8 cellular contexts compared by ENCODE assay signal in genomic region chr9:34664281-34665108, GRCh38. TPM values are rescaled to one million over a fixed set of nuclear protein-coding genes. Genes with fewer than 3 reads are reported as not detected.
DNase-seq lines count a peak whose midpoint lies in the region; ATAC-seq and TF ChIP-seq lines count a peak whose summit lies in the region.

No MANE protein-coding gene starts in this region.

- H3K4me1 Mint-ChIP-seq in activated T-cell treated with anti-CD3 and anti-CD28 coated beads, Interleukin-2, amount 50 U/mL, for 72 hours (ENCODE audit: low read depth) = peaks cover 39% of the 10 kb centered on the region
- H3K4me1 Mint-ChIP-seq in naive thymus-derived CD4-positive, alpha-beta T cell = peaks cover 37 to 61% (median 50%) of the 10 kb centered on the region in 7 donors
- H3K4me1 Mint-ChIP-seq in stimulated activated naive CD8-positive, alpha-beta T cell treated with anti-CD3 and anti-CD28 coated beads, Interleukin-15, Interleukin-2, amounts not matched to agents 100 ng/mL and 50 ng/mL, for 24 hours (ENCODE audit: low read depth) = peaks cover 28% of the 10 kb centered on the region

- H3K36me3 Mint-ChIP-seq in activated T-cell treated with anti-CD3 and anti-CD28 coated beads, Interleukin-2, amount 50 U/mL, for 72 hours (ENCODE audit: insufficient read depth in 2 of 2) = peaks cover 5 to 6% of the 10 kb centered on the region in 2 donors
- H3K36me3 Mint-ChIP-seq in naive thymus-derived CD4-positive, alpha-beta T cell = peaks cover 0 to 42% (median 20%) of the 10 kb centered on the region in 5 donors
- peaks cover 6% of the 10 kb centered on the region for H3K36me3 Mint-ChIP-seq in stimulated activated naive CD8-positive, alpha-beta T cell treated with anti-CD3 and anti-CD28 coated beads, Interleukin-15, Interleukin-2, amounts not matched to agents 100 ng/mL and 50 ng/mL, for 24 hours (ENCODE audit: low read depth)

- H3K4me3 ChIP-seq in fibroblast of mammary gland (ENCODE audit: control insufficient read depth, low read depth, low read length) = peak overlapping the region; percentile 64
- peak overlapping the region; percentile 62 for H3K4me3 ChIP-seq in naive thymus-derived CD4-positive, alpha-beta T cell (ENCODE audit: low read length)

- H3K4me3 Mint-ChIP-seq in activated T-cell treated with anti-CD3 and anti-CD28 coated beads, Interleukin-2, amount 50 U/mL, for 72 hours = peak overlapping the region; percentile 92
- peak overlapping the region; percentile 89 to 97 (median 94) for H3K4me3 Mint-ChIP-seq in naive thymus-derived CD4-positive, alpha-beta T cell
- H3K4me3 Mint-ChIP-seq in stimulated activated naive CD8-positive, alpha-beta T cell treated with anti-CD3 and anti-CD28 coated beads, Interleukin-15, Interleukin-2, amounts not matched to agents 100 ng/mL and 50 ng/mL, for 24 hours = peak overlapping the region; percentile 86

- peaks cover 33 to 40% of the 10 kb centered on the region in 2 donors for H3K4me1 ChIP-seq in naive thymus-derived CD4-positive, alpha-beta T cell (ENCODE audit: control insufficient read depth in 2 of 2, insufficient read depth in 2 of 2, low read length in 2 of 2)

- DNase-seq in NK-92 treated with Interleukin-12 subunit alpha and Interleukin-12 subunit beta, amount 100 ng/mL, for 24 hours (lab: John Stamatoyannopoulos, UW) = peak; percentile 7
- no peak for DNase-seq in NK-92 (lab: John Stamatoyannopoulos, UW; ENCODE audit: unreplicated experiment)
- DNase-seq in OCI-M2 (lab: John Stamatoyannopoulos, UW; ENCODE audit: unreplicated experiment) = peak; percentile 51
- DNase-seq in activated T-cell treated with anti-CD3 and anti-CD28 coated beads, Interleukin-2, amount 50 U/mL, for 72 hours = peak; percentile 82 to 86
- DNase-seq in fibroblast of mammary gland (ENCODE audit: low read depth) = peak; percentile 81
- DNase-seq in naive thymus-derived CD4-positive, alpha-beta T cell = peak; percentile 54 to 72 (median 61)

- POLR2A ChIA-PET in naive thymus-derived CD4-positive, alpha-beta T cell (lab: Charles Lee) = interaction anchor here (0.8 to 6.8 kb wide), 9 partner anchors 16 to 287 kb away, joined by 3 to 79 read pairs (median 3); partner anchors contain the start of genes GALT, RPP25L and SIGMAR1

- peaks cover 3 to 4% of the 10 kb centered on the region in 2 donors for H3K9me3 Mint-ChIP-seq in activated T-cell treated with anti-CD3 and anti-CD28 coated beads, Interleukin-2, amount 50 U/mL, for 72 hours
- H3K9me3 Mint-ChIP-seq in naive thymus-derived CD4-positive, alpha-beta T cell = peaks cover 0 to 9% (median 4%) of the 10 kb centered on the region in 11 donors
- peaks cover 6% of the 10 kb centered on the region for H3K9me3 Mint-ChIP-seq in stimulated activated naive CD8-positive, alpha-beta T cell treated with anti-CD3 and anti-CD28 coated beads, Interleukin-15, Interleukin-2, amounts not matched to agents 100 ng/mL and 50 ng/mL, for 24 hours

- peak overlapping the region; percentile 74 for H3K27ac Mint-ChIP-seq in activated T-cell treated with anti-CD3 and anti-CD28 coated beads, Interleukin-2, amount 50 U/mL, for 72 hours
- H3K27ac Mint-ChIP-seq in naive thymus-derived CD4-positive, alpha-beta T cell = peak overlapping the region; percentile 86 to 98 (median 97)
- peak overlapping the region; percentile 62 for H3K27ac Mint-ChIP-seq in stimulated activated naive CD8-positive, alpha-beta T cell treated with anti-CD3 and anti-CD28 coated beads, Interleukin-15, Interleukin-2, amounts not matched to agents 100 ng/mL and 50 ng/mL, for 24 hours

- H3K36me3 ChIP-seq in naive thymus-derived CD4-positive, alpha-beta T cell (ENCODE audit: control insufficient read depth in 2 of 3, insufficient read depth in 3 of 3, low read length in 3 of 3) = peaks cover 0 to 18% (median 0%) of the 10 kb centered on the region in 3 experiments

- H3K27me3 ChIP-seq in naive thymus-derived CD4-positive, alpha-beta T cell (ENCODE audit: control insufficient read depth in 2 of 2, insufficient read depth in 2 of 2, low read length in 2 of 2) = no peaks in the 10 kb centered on the region

- peak; percentile 97 for TF ChIP-seq CTCF in fibroblast of mammary gland (conservative IDR thresholded peaks at IDR 0.05; ENCODE audit: control insufficient read depth, insufficient read depth, low read depth, low read length)

- peak; percentile 61 for ATAC-seq in HG03064 (IDR thresholded peaks at IDR 0.05; ENCODE audit: low read depth, unreplicated experiment)
- peak; percentile 60 to 67 for ATAC-seq in activated T-cell treated with anti-CD3 and anti-CD28 coated beads, Interleukin-2, amount 50 U/mL, for 72 hours (replicated peaks in 1 of 2)
- ATAC-seq in naive thymus-derived CD4-positive, alpha-beta T cell = peak; percentile 49

- intact Hi-C loops in naive thymus-derived CD4-positive, alpha-beta T cell (cut with micrococcal nuclease) = loop anchor here (1.0 to 10.0 kb wide), 23 partner anchors 18 to 1500 kb away; partner anchors contain the start of genes CREB3 (in 2 of the 2), DNAI1 (in 2 of the 2), DNAJB5 (in 2 of the 2) and FAM219A (in 2 of the 2)

- CTCF ChIA-PET in naive thymus-derived CD4-positive, alpha-beta T cell (lab: Charles Lee) = interaction anchor here (0.6 to 6.0 kb wide), 10 partner anchors 8 to 53 kb away, joined by 4 to 50 read pairs (median 6); partner anchors contain the start of genes GALT and SIGMAR1

- H3K27ac ChIP-seq in naive thymus-derived CD4-positive, alpha-beta T cell (ENCODE audit: low read depth, low read length) = peak overlapping the region; percentile 74

- H3K27me3 Mint-ChIP-seq in activated T-cell treated with anti-CD3 and anti-CD28 coated beads, Interleukin-2, amount 50 U/mL, for 72 hours (ENCODE audit: low read depth) = no peaks in the 10 kb centered on the region
- no peaks in the 10 kb centered on the region for H3K27me3 Mint-ChIP-seq in naive thymus-derived CD4-positive, alpha-beta T cell
- H3K27me3 Mint-ChIP-seq in stimulated activated naive CD8-positive, alpha-beta T cell treated with anti-CD3 and anti-CD28 coated beads, Interleukin-15, Interleukin-2, amounts not matched to agents 100 ng/mL and 50 ng/mL, for 24 hours = no peaks in the 10 kb centered on the region

- H3K9me3 ChIP-seq in naive thymus-derived CD4-positive, alpha-beta T cell (ENCODE audit: control insufficient read depth in 2 of 3, low read length in 3 of 3) = peaks cover 0 to 4% (median 0%) of the 10 kb centered on the region in 3 experiments

RNA-seq across cellular contexts. Expression of gene CCL27, which starts 2.0 kb away (rescaled TPM):
- 1 to 10 TPM; 1.4 to 3.7 TPM for total RNA-seq in activated T-cell treated with anti-CD3 and anti-CD28 coated beads, Interleukin-2, amount 50 U/mL, for 72 hours
- total RNA-seq in naive thymus-derived CD4-positive, alpha-beta T cell = not detected
- polyA plus RNA-seq in naive thymus-derived CD4-positive, alpha-beta T cell = not detected

RNA-seq across cellular contexts. Expression of gene IL11RA, which starts 12.5 kb away (rescaled TPM):
- 10 to 100 TPM; 55.2 to 55.8 TPM for total RNA-seq in activated T-cell treated with anti-CD3 and anti-CD28 coated beads, Interleukin-2, amount 50 U/mL, for 72 hours
- total RNA-seq in naive thymus-derived CD4-positive, alpha-beta T cell = 100 to 1,000 TPM in 4 of 5 experiments, 10 to 100 TPM in 1; 81.7 to 185 (median 144) TPM
- 1 to 10 TPM; 8.5 to 8.6 TPM for polyA plus RNA-seq in naive thymus-derived CD4-positive, alpha-beta T cell

RNA-seq across cellular contexts. Expression of gene GALT, which starts 18.0 kb away (rescaled TPM):
- 10 to 100 TPM; 61.6 to 67.2 TPM for total RNA-seq in activated T-cell treated with anti-CD3 and anti-CD28 coated beads, Interleukin-2, amount 50 U/mL, for 72 hours
- 100 to 1,000 TPM; 126 to 217 (median 162) TPM for total RNA-seq in naive thymus-derived CD4-positive, alpha-beta T cell
- polyA plus RNA-seq in naive thymus-derived CD4-positive, alpha-beta T cell = 10 to 100 TPM; 57.6 to 59.1 TPM

RNA-seq across cellular contexts. Expression of gene CCL19, which starts 26.6 kb away (rescaled TPM):
- total RNA-seq in activated T-cell treated with anti-CD3 and anti-CD28 coated beads, Interleukin-2, amount 50 U/mL, for 72 hours = not detected
- total RNA-seq in naive thymus-derived CD4-positive, alpha-beta T cell = not detected
- polyA plus RNA-seq in naive thymus-derived CD4-positive, alpha-beta T cell = not detected

RNA-seq across cellular contexts. Expression of gene SIGMAR1, which starts 26.9 kb away (rescaled TPM):
- total RNA-seq in activated T-cell treated with anti-CD3 and anti-CD28 coated beads, Interleukin-2, amount 50 U/mL, for 72 hours = 10 to 100 TPM; 44.2 to 61.0 TPM
- 10 to 100 TPM; 20.7 to 63.8 (median 46.0) TPM for total RNA-seq in naive thymus-derived CD4-positive, alpha-beta T cell
- polyA plus RNA-seq in naive thymus-derived CD4-positive, alpha-beta T cell = 100 to 1,000 TPM in 1 of 2 donors, 10 to 100 TPM in 1; 93.5 to 102 TPM
